In the genomic region with DNA sequence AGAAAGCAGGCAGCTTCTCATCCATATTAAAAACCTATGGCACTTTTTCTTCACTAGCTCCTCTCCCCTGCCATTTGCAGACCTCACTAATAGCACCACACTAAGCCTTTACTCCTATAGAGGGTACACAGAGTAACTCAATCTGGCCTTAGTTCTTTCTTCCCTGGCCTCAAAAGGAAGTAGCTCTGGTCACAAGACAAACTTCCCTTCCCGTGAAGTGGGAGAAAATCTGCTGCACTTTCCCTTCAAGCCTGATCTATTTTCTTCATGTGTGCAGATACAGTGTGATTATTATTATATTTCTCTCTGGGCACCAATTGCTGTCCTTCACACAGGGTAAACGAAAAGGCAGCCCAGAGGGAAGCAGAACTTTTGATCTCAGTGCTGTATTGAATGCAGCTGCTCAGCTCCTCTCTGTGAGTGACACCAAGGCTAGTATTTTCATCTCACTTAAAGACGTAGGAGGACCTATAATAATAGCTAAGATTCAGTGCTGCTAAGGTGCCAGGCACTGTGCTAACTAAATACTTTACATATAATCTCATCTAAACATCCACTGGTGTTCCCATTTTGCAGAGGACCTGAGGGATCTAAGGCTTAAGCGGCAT, we compare ENCODE assay signal across 15 cellular contexts.
DNase-seq lines count a peak whose midpoint lies in the region; ATAC-seq and TF ChIP-seq lines count a peak whose summit lies in the region.
"Had no signal": no experiment of that assay in that cellular context is flagged by ENCODE, and none has a peak within 500 bp of the region (broad histone marks: within the 10 kb centered on the region; RNA-seq: fewer than 3 reads in every experiment).

No MANE protein-coding gene starts in this region.

- H4K20me1 ChIP-seq in OCI-LY7 (ENCODE audit: insufficient read depth, low read length) (no peaks in the 10 kb centered on the region), neural progenitor cell (ENCODE audit: low read depth) (no peaks in the 10 kb centered on the region)

- H3K27me3 ChIP-seq in neural progenitor cell (no peaks in the 10 kb centered on the region), prostate gland (replicated peaks; ENCODE audit: insufficient read depth) (no peaks in the 10 kb centered on the region)

- no peak overlapping the region for H3K4me3 Mint-ChIP-seq in activated CD4-positive, alpha-beta T cell treated with anti-CD3 and anti-CD28 coated beads, Interleukin-2, amount 10 ng/mL, durations not matched to agents 7 days and 5 days
- peak overlapping the region; percentile 42 for H3K4me3 Mint-ChIP-seq in dendritic cell treated with granulocyte-macrophage colony-stimulating factor and Interleukin-4, amounts not matched to agents 40 ng/mL and 50 ng/mL, for 4 days
- H3K4me3 Mint-ChIP-seq in neural progenitor cell = no peak overlapping the region

- H3K27ac Mint-ChIP-seq in activated CD4-positive, alpha-beta T cell treated with anti-CD3 and anti-CD28 coated beads, Interleukin-2, amount 10 ng/mL, durations not matched to agents 7 days and 5 days = peak overlapping the region; percentile 43
- peak overlapping the region; percentile 84 for H3K27ac Mint-ChIP-seq in dendritic cell treated with granulocyte-macrophage colony-stimulating factor and Interleukin-4, amounts not matched to agents 40 ng/mL and 50 ng/mL, for 4 days
- H3K27ac Mint-ChIP-seq in neural progenitor cell = peak overlapping the region; percentile 86

- no peak for DNase-seq in activated CD4-positive, alpha-beta T cell treated with anti-CD3 and anti-CD28 coated beads, Interleukin-2, amount 10 ng/mL, durations not matched to agents 7 days and 5 days
- no peak for DNase-seq in activated CD4-positive, alpha-beta T cell treated with anti-CD3 and anti-CD28 coated beads for 4 hours
- DNase-seq in OCI-LY7 (ENCODE audit: low spot score) = no peak
- DNase-seq in neural progenitor cell (ENCODE audit: low spot score) = no peak
- no peak for DNase-seq in prostate gland (ENCODE audit: low spot score)
- no peak for DNase-seq in GF-D8 (lab: John Stamatoyannopoulos, UW)
- no peak for DNase-seq in stimulated activated naive CD8-positive, alpha-beta T cell treated with anti-CD3 and anti-CD28 coated beads, Interleukin-15, Interleukin-2, amounts not matched to agents 100 U/mL and 50 U/mL, for 24 hours
- DNase-seq: activated CD4-positive, alpha-beta T cell treated with anti-CD3 and anti-CD28 coated beads for 1 hour; central memory CD4-positive, alpha-beta T cell; GOT3; left colon; NCI-H1417; RPMI8226; stimulated activated CD4-positive, alpha-beta T cell treated with anti-CD3 and anti-CD28 coated beads, Interleukin-15, amount 100 ng/mL, for 24 hours had no signal

- H3K4me1 ChIP-seq in OCI-LY7 (ENCODE audit: insufficient read depth, low read length, poor library complexity, severe bottlenecking) = peaks cover 3% of the 10 kb centered on the region
- H3K4me1 ChIP-seq in neural progenitor cell = peaks cover 8% of the 10 kb centered on the region
- no peaks in the 10 kb centered on the region for H3K4me1 ChIP-seq in prostate gland (replicated peaks)

- POLR2A ChIA-PET in activated CD4-positive, alpha-beta T cell treated with anti-CD3 and anti-CD28 coated beads, Interleukin-2, amount 10 ng/mL, durations not matched to agents 7 days and 5 days (lab: Charles Lee) = interaction anchor here (2.0 kb wide), 1 partner anchor 63 kb away, joined by 6 read pairs; a partner anchor contains a TSS
- POLR2A ChIA-PET in OCI-LY7 (lab: Charles Lee) = interaction anchor here (0.6 to 1.7 kb wide), 4 partner anchors 9 to 28 kb away, joined by 3 to 6 read pairs (median 4); no protein-coding TSS in a partner anchor

- TF ChIP-seq POLR2A in prostate gland (IDR thresholded peaks at IDR 0.05) = no peak

- H3F3A ChIP-seq in neural progenitor cell (ENCODE audit: low read depth) = no peaks in the 10 kb centered on the region

- WGBS in prostate gland = 69% methylated on average over 4 of the region's 4 CpGs

- CTCF ChIA-PET in activated CD4-positive, alpha-beta T cell treated with anti-CD3 and anti-CD28 coated beads, Interleukin-2, amount 10 ng/mL, durations not matched to agents 7 days and 5 days (lab: Charles Lee) = interaction anchor here (0.9 to 4.2 kb wide), 16 partner anchors 9 to 81 kb away, joined by 3 to 24 read pairs (median 4); no protein-coding TSS in a partner anchor
- CTCF ChIA-PET in OCI-LY7 (lab: Charles Lee; ENCODE audit: unreplicated experiment) = interaction anchor here (1.8 kb wide), 1 partner anchor 23 kb away, joined by 5 read pairs; no protein-coding TSS in a partner anchor

- H3K27me3 Mint-ChIP-seq in activated CD4-positive, alpha-beta T cell treated with anti-CD3 and anti-CD28 coated beads, Interleukin-2, amount 10 ng/mL, durations not matched to agents 7 days and 5 days = no peaks in the 10 kb centered on the region
- H3K27me3 Mint-ChIP-seq in dendritic cell treated with granulocyte-macrophage colony-stimulating factor and Interleukin-4, amounts not matched to agents 40 ng/mL and 50 ng/mL, for 4 days = no peaks in the 10 kb centered on the region
- H3K27me3 Mint-ChIP-seq in neural progenitor cell (ENCODE audit: insufficient read depth, low read depth) = peaks cover 9% of the 10 kb centered on the region

- no peak for TF ChIP-seq CTCF in OCI-LY7 (conservative IDR thresholded peaks at IDR 0.05; ENCODE audit: low read length)
- no peak for TF ChIP-seq CTCF in neural progenitor cell (IDR thresholded peaks at IDR 0.05)
- no peak for TF ChIP-seq CTCF in prostate gland (IDR thresholded peaks at IDR 0.05)

- no peaks in the 10 kb centered on the region for H3K9me3 Mint-ChIP-seq in activated CD4-positive, alpha-beta T cell treated with anti-CD3 and anti-CD28 coated beads, Interleukin-2, amount 10 ng/mL, durations not matched to agents 7 days and 5 days
- H3K9me3 Mint-ChIP-seq in dendritic cell treated with granulocyte-macrophage colony-stimulating factor and Interleukin-4, amounts not matched to agents 40 ng/mL and 50 ng/mL, for 4 days = no peaks in the 10 kb centered on the region
- H3K9me3 Mint-ChIP-seq in neural progenitor cell = no peaks in the 10 kb centered on the region

- no peak for ATAC-seq in stimulated activated naive CD8-positive, alpha-beta T cell treated with anti-CD3 and anti-CD28 coated beads, Interleukin-15, Interleukin-2, amounts not matched to agents 100 U/mL and 50 U/mL, for 24 hours
- ATAC-seq: left colon had no signal

- no peaks in the 10 kb centered on the region for H3K9me2 ChIP-seq in OCI-LY7 (ENCODE audit: insufficient read depth, low read length)

- H3K9ac ChIP-seq in neural progenitor cell = no peak overlapping the region

- intact Hi-C loops in OCI-LY7 (cut with micrococcal nuclease; ENCODE audit: unreplicated experiment) = no loop called here
- intact Hi-C loops in dendritic cell treated with granulocyte-macrophage colony-stimulating factor and Interleukin-4, amounts not matched to agents 40 ng/mL and 50 ng/mL, for 4 days (cut with micrococcal nuclease) = loop anchor here (10.0 kb wide), 2 partner anchors 48 to 62 kb away; a partner anchor contains a TSS
- intact Hi-C loops in prostate gland (cut with DNase I) = no loop called here

- H3K4me1 Mint-ChIP-seq in activated CD4-positive, alpha-beta T cell treated with anti-CD3 and anti-CD28 coated beads, Interleukin-2, amount 10 ng/mL, durations not matched to agents 7 days and 5 days = peaks cover 47% of the 10 kb centered on the region
- H3K4me1 Mint-ChIP-seq in dendritic cell treated with granulocyte-macrophage colony-stimulating factor and Interleukin-4, amounts not matched to agents 40 ng/mL and 50 ng/mL, for 4 days (ENCODE audit: low read depth) = peaks cover 52% of the 10 kb centered on the region
- peaks cover 13% of the 10 kb centered on the region for H3K4me1 Mint-ChIP-seq in neural progenitor cell

- H3K79me2 ChIP-seq in OCI-LY7 (ENCODE audit: insufficient read depth, low read depth, low read length) (no peaks in the 10 kb centered on the region), neural progenitor cell (ENCODE audit: low read depth) (no peaks in the 10 kb centered on the region)

- H3K9me3 ChIP-seq in OCI-LY7 (ENCODE audit: low read length) (no peaks in the 10 kb centered on the region), neural progenitor cell (ENCODE audit: low read depth) (no peaks in the 10 kb centered on the region), prostate gland (no peaks in the 10 kb centered on the region)

- H3K27ac ChIP-seq in OCI-LY7 (ENCODE audit: low read depth, low read length, poor library complexity, severe bottlenecking) = no peak overlapping the region
- no peak overlapping the region for H3K27ac ChIP-seq in neural progenitor cell
- no peak overlapping the region for H3K27ac ChIP-seq in prostate gland

- BruUV-seq in OCI-LY7 (replicated peaks; lab: Mats Ljungman, UMichigan) = no TSS peak

- no peak overlapping the region for H3K4me2 ChIP-seq in OCI-LY7 (ENCODE audit: low read length)
- H3K4me2 ChIP-seq in neural progenitor cell = no peak overlapping the region

- H3K36me3 Mint-ChIP-seq in activated CD4-positive, alpha-beta T cell treated with anti-CD3 and anti-CD28 coated beads, Interleukin-2, amount 10 ng/mL, durations not matched to agents 7 days and 5 days (ENCODE audit: low read depth) = peaks cover 7% of the 10 kb centered on the region
- no peaks in the 10 kb centered on the region for H3K36me3 Mint-ChIP-seq in dendritic cell treated with granulocyte-macrophage colony-stimulating factor and Interleukin-4, amounts not matched to agents 40 ng/mL and 50 ng/mL, for 4 days (ENCODE audit: low read depth)
- H3K36me3 Mint-ChIP-seq in neural progenitor cell = no peaks in the 10 kb centered on the region

- H2AFZ ChIP-seq in OCI-LY7 (ENCODE audit: low read length) (peak overlapping the region; percentile 48), neural progenitor cell (replicated peaks) (peak overlapping the region; percentile 89)

- H3K36me3 ChIP-seq in OCI-LY7 (ENCODE audit: insufficient read depth, low read length) (no peaks in the 10 kb centered on the region), neural progenitor cell (no peaks in the 10 kb centered on the region), prostate gland (no peaks in the 10 kb centered on the region)

- no peak overlapping the region for H3K4me3 ChIP-seq in OCI-LY7 (ENCODE audit: low read depth, low read length, poor library complexity, severe bottlenecking)
- no peak overlapping the region for H3K4me3 ChIP-seq in neural progenitor cell
- no peak overlapping the region for H3K4me3 ChIP-seq in prostate gland
